Comparison of ENCODE assay signal across 14 cellular contexts in the genomic region with DNA sequence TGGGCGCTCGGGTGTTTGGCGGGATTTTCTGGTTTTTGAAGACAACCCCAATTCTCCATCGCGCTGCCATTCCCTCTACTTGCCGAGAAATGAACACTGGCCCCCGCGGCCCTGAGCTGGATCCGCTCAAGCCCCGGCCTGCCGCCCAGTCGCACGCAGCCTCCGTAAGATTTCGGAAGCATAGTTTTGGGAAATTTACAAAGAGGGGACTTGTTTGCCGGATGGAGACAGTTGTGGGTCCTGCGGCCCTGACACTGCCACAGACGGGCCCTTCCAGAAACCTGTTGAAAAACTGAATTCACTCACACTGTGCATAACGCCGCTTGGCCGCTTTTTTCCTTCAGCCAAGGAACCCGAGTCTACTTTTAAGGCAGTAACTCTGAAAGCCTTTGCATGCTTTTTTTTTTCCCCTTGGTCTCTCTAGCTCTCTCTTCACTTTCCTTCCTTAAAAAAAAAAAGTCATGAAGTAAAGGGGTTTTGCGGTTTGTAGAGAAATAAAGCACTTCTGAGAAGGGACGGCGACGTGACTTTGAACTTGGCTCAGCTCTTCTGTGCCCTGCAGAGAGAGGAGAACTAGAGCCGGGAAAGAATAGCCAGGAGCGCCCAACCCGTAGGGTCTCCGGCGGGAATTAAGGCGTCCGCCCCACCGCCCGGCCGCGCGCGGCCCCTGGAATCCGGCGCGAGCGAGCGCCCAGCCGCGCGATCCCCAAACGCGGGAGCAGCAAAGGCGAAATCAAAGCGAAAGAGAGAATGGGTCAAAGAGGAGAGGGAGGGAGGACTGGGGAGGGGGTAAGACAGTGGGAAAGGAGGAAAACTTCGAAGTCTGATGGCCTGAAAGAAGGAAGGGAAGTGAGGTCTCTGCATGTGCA. TPM values are rescaled to one million over a fixed set of nuclear protein-coding genes. Genes with fewer than 3 reads are reported as not detected.
DNase-seq lines count a peak whose midpoint lies in the region; ATAC-seq and TF ChIP-seq lines count a peak whose summit lies in the region.
"Had no signal": no experiment of that assay in that cellular context is flagged by ENCODE, and none has a peak within 500 bp of the region (broad histone marks: within the 10 kb centered on the region; RNA-seq: fewer than 3 reads in every experiment).

No MANE protein-coding gene starts in this region.

- POLR2A ChIA-PET in CD8-positive, alpha-beta memory T cell (lab: Charles Lee): interaction anchor here (0.6 to 0.7 kb wide), 2 partner anchors 18 to 233 kb away, joined by 3 to 6 read pairs; no protein-coding TSS in a partner anchor

- no peak overlapping the region for H4K8ac ChIP-seq in H9 (replicated peaks; ENCODE audit: insufficient read length, low read depth, low read length)
- no peak overlapping the region for H4K8ac ChIP-seq in mesenchymal stem cell (ENCODE audit: low read length)

- H3K9ac ChIP-seq in H9 (ENCODE audit: extremely low read depth, insufficient read length, low read length) (peak overlapping the region; percentile 12), mesenchymal stem cell (ENCODE audit: low read length) (no peak overlapping the region)

- H3K79me1 ChIP-seq in H9 (ENCODE audit: insufficient read depth, low read depth, low read length, poor library complexity, severe bottlenecking) (peaks cover under 1% of the 10 kb centered on the region), mesenchymal stem cell (replicated peaks; ENCODE audit: low read length, poor library complexity, severe bottlenecking) (peaks cover 13% of the 10 kb centered on the region)

- peak overlapping the region in 5 of 7 donors; percentile 41 to 78 (median 53) for H3K4me3 Mint-ChIP-seq in CD8-positive, alpha-beta memory T cell
- H3K4me3 Mint-ChIP-seq in H9 (peak overlapping the region; percentile 73 to 85), brain (peak overlapping the region; percentile 78 to 91 (median 83))
- H3K4me3 Mint-ChIP-seq: activated naive CD4-positive, alpha-beta T cell treated with anti-CD3 and anti-CD28 coated beads for 36 hours; stimulated activated naive CD8-positive, alpha-beta T cell treated with anti-CD3 and anti-CD28 coated beads, Interleukin-15, Interleukin-2, amounts not matched to agents 100 ng/mL and 50 ng/mL, for 24 hours had no signal

- no CpG with 5 or more reads among the region's 52 CpGs for WGBS in H9 (ENCODE audit: extremely low coverage, insufficient read length, low lambda C conversion rate)
- WGBS in mesenchymal stem cell: 20% methylated on average over 50 of the region's 52 CpGs

- CTCF ChIA-PET in CD8-positive, alpha-beta memory T cell (lab: Charles Lee): no interaction called here

- no peak overlapping the region for H2BK12ac ChIP-seq in H9 (ENCODE audit: insufficient read length, low read depth, low read length)
- no peak overlapping the region for H2BK12ac ChIP-seq in mesenchymal stem cell (ENCODE audit: low read length in 2 of 2)

- no peak overlapping the region for H3T11ph ChIP-seq in H9 (ENCODE audit: low read length)

- peak overlapping the region; percentile 85 for H3K4me2 ChIP-seq in H9 (ENCODE audit: insufficient read depth, insufficient read length, low read length)
- H3K4me2 ChIP-seq in mesenchymal stem cell (ENCODE audit: low read length, poor library complexity, severe bottlenecking): peak overlapping the region; percentile 89

- H3K27ac ChIP-seq in CD8-positive, alpha-beta memory T cell (ENCODE audit: low read depth, low read length): no peak overlapping the region
- H3K27ac ChIP-seq in H9 (ENCODE audit: insufficient read length, low read depth, low read length) (peak overlapping the region; percentile 25), mesenchymal stem cell (ENCODE audit: low read length, poor library complexity, severe bottlenecking) (peak overlapping the region; percentile 52)
- H3K27ac ChIP-seq: epithelial cell of prostate, SJSA1 had no signal

- peaks cover 7 to 55% (median 44%) of the 10 kb centered on the region in 5 donors for H3K9me3 Mint-ChIP-seq in CD8-positive, alpha-beta memory T cell
- H3K9me3 Mint-ChIP-seq in H9 (peaks cover 7 to 9% of the 10 kb centered on the region in 2 experiments), brain (peaks cover 0 to 7% (median 6%) of the 10 kb centered on the region in 5 experiments)

- no peak overlapping the region for H4K5ac ChIP-seq in H9 (ENCODE audit: insufficient read length, low read depth, low read length)

- H3K79me2 ChIP-seq in H9 (ENCODE audit: insufficient read depth, low read length): peaks cover 9% of the 10 kb centered on the region

- H3K4ac ChIP-seq in H9 (ENCODE audit: low read depth, low read length) (no peak overlapping the region), mesenchymal stem cell (ENCODE audit: low read depth in 1 of 2, low read length in 2 of 2) (no peak overlapping the region)

- H3K27ac Mint-ChIP-seq in CD8-positive, alpha-beta memory T cell: peak overlapping the region in 2 of 8 donors; percentile 63 to 77
- H3K27ac Mint-ChIP-seq in H9 (peak overlapping the region; percentile 79 to 96 (median 96); a peak in 4 of 7 replicates), brain (peak overlapping the region; percentile 83 to 99 (median 96))
- H3K27ac Mint-ChIP-seq: stimulated activated naive CD8-positive, alpha-beta T cell treated with anti-CD3 and anti-CD28 coated beads, Interleukin-15, Interleukin-2, amounts not matched to agents 100 ng/mL and 50 ng/mL, for 24 hours had no signal

- H3K4me1 Mint-ChIP-seq in CD8-positive, alpha-beta memory T cell: peaks cover 6 to 19% (median 9%) of the 10 kb centered on the region in 3 donors
- H3K4me1 Mint-ChIP-seq in H9: peaks cover 54 to 55% of the 10 kb centered on the region in 2 experiments
- peaks cover 19% of the 10 kb centered on the region for H3K4me1 Mint-ChIP-seq in brain

- H3K23ac ChIP-seq in H9 (ENCODE audit: insufficient read length, low read depth, low read length) (no peak overlapping the region), mesenchymal stem cell (ENCODE audit: low read length in 2 of 2) (no peak overlapping the region)

- H2AFZ ChIP-seq in H9 (ENCODE audit: low read length) (no peak overlapping the region), mesenchymal stem cell (ENCODE audit: low read depth, low read length) (no peak overlapping the region)

- H3K18ac ChIP-seq in H9 (ENCODE audit: insufficient read length, low read depth, low read length) (no peak overlapping the region), mesenchymal stem cell (ENCODE audit: low read depth in 1 of 2, low read length in 2 of 2) (no peak overlapping the region)

- no peaks in the 10 kb centered on the region for H4K20me1 ChIP-seq in H9 (ENCODE audit: control insufficient read depth, insufficient read depth, insufficient read length)

- peaks cover 35% of the 10 kb centered on the region for H3K23me2 ChIP-seq in H9 (ENCODE audit: insufficient read length, low read depth, low read length, poor library complexity, severe bottlenecking)

- peaks cover 27% of the 10 kb centered on the region for H3K4me1 ChIP-seq in CD8-positive, alpha-beta memory T cell (ENCODE audit: insufficient read depth, low read length)
- H3K4me1 ChIP-seq in H9 (ENCODE audit: insufficient read depth, low read length) (peaks cover 9% of the 10 kb centered on the region), mesenchymal stem cell (ENCODE audit: control insufficient read depth, insufficient read depth, low read depth, low read length) (peaks cover 5% of the 10 kb centered on the region)
- H3K4me1 ChIP-seq: HAP-1 had no signal

- ATAC-seq in GM21367 (IDR thresholded peaks at IDR 0.05; ENCODE audit: unreplicated experiment): no peak

- H2BK20ac ChIP-seq in H9 (ENCODE audit: low read depth, low read length, poor library complexity, severe bottlenecking): no peak overlapping the region

- H2BK120ac ChIP-seq in H9 (ENCODE audit: low read depth, low read length, poor library complexity, severe bottlenecking): no peak overlapping the region
- H2BK120ac ChIP-seq in mesenchymal stem cell (ENCODE audit: low read depth, low read length): no peak overlapping the region

- H3K14ac ChIP-seq in H9 (ENCODE audit: insufficient read depth, low read length) (no peak overlapping the region), mesenchymal stem cell (ENCODE audit: low read length in 2 of 2) (no peak overlapping the region)

- DNase-seq in CD8-positive, alpha-beta memory T cell: no peak
- DNase-seq in H9 (peak; percentile 52), mesenchymal stem cell (no peak), NCI-H774 (lab: John Stamatoyannopoulos, UW) (no peak), NCI-H510A (lab: John Stamatoyannopoulos, UW) (no peak)
- DNase-seq in stimulated activated CD4-positive, alpha-beta T cell treated with anti-CD3 and anti-CD28 coated beads, Interleukin-2, amount 100 ng/mL, for 24 hours: no peak
- DNase-seq: activated naive CD4-positive, alpha-beta T cell treated with anti-CD3 and anti-CD28 coated beads for 36 hours had no signal

- no peak overlapping the region for H3K4me3 ChIP-seq in CD8-positive, alpha-beta memory T cell (ENCODE audit: low read length)
- peak overlapping the region; percentile 36 to 38 for H3K4me3 ChIP-seq in mesenchymal stem cell (ENCODE audit: insufficient read depth in 1 of 2, low read depth in 1 of 2, low read length in 2 of 2)
- H3K4me3 ChIP-seq: HAP-1, SJSA1 had no signal

- peaks cover 70 to 73% of the 10 kb centered on the region in 2 donors for H3K27me3 Mint-ChIP-seq in CD8-positive, alpha-beta memory T cell
- H3K27me3 Mint-ChIP-seq in H9 (ENCODE audit: low read depth) (peaks cover 35% of the 10 kb centered on the region), brain (peaks cover 70% of the 10 kb centered on the region)

- H3K36me3 ChIP-seq in CD8-positive, alpha-beta memory T cell (ENCODE audit: insufficient read depth, low read length): no peaks in the 10 kb centered on the region
- H3K36me3 ChIP-seq in mesenchymal stem cell (ENCODE audit: control insufficient read depth in 1 of 2, insufficient read depth in 2 of 2, low read depth in 1 of 2, low read length in 2 of 2): peaks cover 0 to 9% of the 10 kb centered on the region in 2 experiments
- H3K36me3 ChIP-seq: HAP-1 had no signal

- H3K56ac ChIP-seq in H9 (ENCODE audit: insufficient read length, low read depth, low read length): no peak overlapping the region

- TF ChIP-seq CTCF in H9 (conservative IDR thresholded peaks at IDR 0.05) (no peak), brain (conservative IDR thresholded peaks at IDR 0.05) (no peak)

- H4K91ac ChIP-seq in H9 (ENCODE audit: insufficient read length, low read depth, low read length) (no peak overlapping the region), mesenchymal stem cell (ENCODE audit: low read length) (no peak overlapping the region)

- H2AK5ac ChIP-seq in H9 (ENCODE audit: insufficient read length, low read length) (no peak overlapping the region), mesenchymal stem cell (ENCODE audit: low read length, severe bottlenecking) (no peak overlapping the region)

- H2BK15ac ChIP-seq in H9 (ENCODE audit: low read depth, low read length): no peak overlapping the region
- no peak overlapping the region for H2BK15ac ChIP-seq in mesenchymal stem cell (ENCODE audit: low read depth, poor library complexity, severe bottlenecking)

- H3K9me3 ChIP-seq in CD8-positive, alpha-beta memory T cell (ENCODE audit: low read length): peaks cover 4% of the 10 kb centered on the region
- H3K9me3 ChIP-seq in H9 (ENCODE audit: control insufficient read depth, low read depth, low read length) (no peaks in the 10 kb centered on the region), mesenchymal stem cell (ENCODE audit: control insufficient read depth, low read length) (peaks cover 6% of the 10 kb centered on the region)
- H3K9me3 ChIP-seq: HAP-1 had no signal

- peaks cover 0 to 5% (median 0%) of the 10 kb centered on the region in 3 donors for H3K36me3 Mint-ChIP-seq in CD8-positive, alpha-beta memory T cell
- peaks cover 8% of the 10 kb centered on the region in 3 experiments for H3K36me3 Mint-ChIP-seq in H9 (ENCODE audit: insufficient read depth in 1 of 3, low read depth in 3 of 3)
- H3K36me3 Mint-ChIP-seq in brain: no peaks in the 10 kb centered on the region

- no peak overlapping the region for H2BK5ac ChIP-seq in H9 (ENCODE audit: insufficient read length, low read length)
- peak overlapping the region; percentile 32 for H2BK5ac ChIP-seq in mesenchymal stem cell (ENCODE audit: low read depth, low read length, poor library complexity, severe bottlenecking)

- peaks cover 76% of the 10 kb centered on the region for H3K27me3 ChIP-seq in CD8-positive, alpha-beta memory T cell (ENCODE audit: insufficient read depth, low read length, poor library complexity, severe bottlenecking)
- H3K27me3 ChIP-seq in H9 (ENCODE audit: insufficient read depth, low read length): peaks cover 9% of the 10 kb centered on the region; the same call in 1 of the 2 replicates
- peaks cover 4 to 84% of the 10 kb centered on the region in 2 experiments for H3K27me3 ChIP-seq in mesenchymal stem cell (ENCODE audit: control insufficient read depth in 1 of 2, insufficient read depth in 1 of 2, low read length in 2 of 2)

RNA-seq across cellular contexts. Expression of a gene that starts 3.4 kb away (rescaled TPM):
- total RNA-seq in CD8-positive, alpha-beta memory T cell: not detected
- not detected for polyA plus RNA-seq in CD8-positive, alpha-beta memory T cell
- total RNA-seq in H9 (2021): 426 and 454 TPM in 2 replicates
- 300 TPM for polyA plus RNA-seq in brain (ENCODE audit: insufficient read depth, low read depth, low replicate concordance)
- not detected for polyA plus RNA-seq in mesenchymal stem cell (2013, experiment 1 of 2)
- polyA plus RNA-seq in mesenchymal stem cell (2013, experiment 2 of 2): not detected
- total RNA-seq: activated naive CD4-positive, alpha-beta T cell treated with anti-CD3 and anti-CD28 coated beads for 36 hours; omental fat pad had no signal

RNA-seq across cellular contexts. Expression of a gene that starts 6.6 kb away (rescaled TPM):
- not detected for total RNA-seq in CD8-positive, alpha-beta memory T cell
- polyA plus RNA-seq in CD8-positive, alpha-beta memory T cell: not detected
- 51.9 and 52.6 TPM in 2 replicates for total RNA-seq in H9 (2021)
- 49.1 TPM for polyA plus RNA-seq in brain (ENCODE audit: insufficient read depth, low read depth, low replicate concordance)
- polyA plus RNA-seq in mesenchymal stem cell (2013, experiment 1 of 2): not detected
- not detected for polyA plus RNA-seq in mesenchymal stem cell (2013, experiment 2 of 2)
- total RNA-seq: activated naive CD4-positive, alpha-beta T cell treated with anti-CD3 and anti-CD28 coated beads for 36 hours; omental fat pad; SJSA1 had no signal

Comparison
In these comparisons a context has a peak if more than half of its experiments do, and no peak if none do; other contexts are left out.
1. RNA of a gene that starts 3.4 kb away (total RNA-seq): 426 to 454 TPM in H9; not detected in CD8-positive, alpha-beta memory T cell; every median in the first group is over 100 times any median in the second.
2. RNA of a gene that starts 6.6 kb away (total RNA-seq): 51.9 to 52.6 TPM in H9; not detected in CD8-positive, alpha-beta memory T cell; every median in the first group is over 10 times any median in the second.
3. Peak in every context shown above with its lines, with median percentiles within 50 percentile points of each other: H3K4me3 Mint-ChIP-seq.